In genomic region chr22:31080164-31080847, GRCh38 we compare ENCODE assay signal across 8 cellular contexts. TPM values are rescaled to one million over a fixed set of nuclear protein-coding genes. Genes with fewer than 3 reads are reported as not detected.
DNase-seq lines count a peak whose midpoint lies in the region; ATAC-seq and TF ChIP-seq lines count a peak whose summit lies in the region.

No MANE protein-coding gene starts in this region.

- H3K4me3 ChIP-seq in endodermal cell (ENCODE audit: low read length) = peak overlapping the region; percentile 82

- H3K9me3 Mint-ChIP-seq in endodermal cell = no peaks in the 10 kb centered on the region
- no peaks in the 10 kb centered on the region for H3K9me3 Mint-ChIP-seq in osteocyte (ENCODE audit: unreplicated experiment)

- peak overlapping the region; percentile 71; the same call in 1 of the 2 replicates for H3K9ac ChIP-seq in ES-I3 (ENCODE audit: low read depth, low read length)
- H3K9ac ChIP-seq in endodermal cell (ENCODE audit: extremely low read depth, low read length, poor library complexity, severe bottlenecking) = peak overlapping the region; percentile 96

- H3K4me1 ChIP-seq in ES-I3 (ENCODE audit: insufficient read depth, low read length) (peaks cover 10% of the 10 kb centered on the region), endodermal cell (ENCODE audit: control insufficient read depth, insufficient read depth, low read length) (peaks cover 13% of the 10 kb centered on the region)

- 42 to 58% methylated on average over 3 to 5 of the region's 5 CpGs for WGBS in endodermal cell (ENCODE audit: insufficient coverage in 1 of 2, insufficient read length in 1 of 2), 2 experiments

- TF ChIP-seq CTCF in endodermal cell (conservative IDR thresholded peaks at IDR 0.05) = no peak
- no peak for TF ChIP-seq CTCF in osteocyte (IDR thresholded peaks at IDR 0.05)

- DNase-seq in NAMALWA (ENCODE audit: low spot score) = peak; percentile 34
- no peak for DNase-seq in endodermal cell
- no peak for DNase-seq in osteocyte (ENCODE audit: extremely low spot score, unreplicated experiment)
- DNase-seq in SHP77 treated with DMSO at 0.1 percent for 48 hours (lab: John Stamatoyannopoulos, UW) = no peak
- no peak for DNase-seq in COR-L47 (lab: John Stamatoyannopoulos, UW)
- DNase-seq in GDM1 (lab: John Stamatoyannopoulos, UW) = no peak

- no peak for ATAC-seq in HG02759 (IDR thresholded peaks at IDR 0.05; ENCODE audit: unreplicated experiment)

- H3K9me3 ChIP-seq in ES-I3 (ENCODE audit: control insufficient read depth, insufficient read depth, low read length) (no peaks in the 10 kb centered on the region), endodermal cell (ENCODE audit: control insufficient read depth, low read length) (no peaks in the 10 kb centered on the region)

- H3K36me3 ChIP-seq in ES-I3 (ENCODE audit: insufficient read depth, low read length) (no peaks in the 10 kb centered on the region), endodermal cell (ENCODE audit: control insufficient read depth, insufficient read depth, low read length) (no peaks in the 10 kb centered on the region)

- H3K36me3 Mint-ChIP-seq in endodermal cell (ENCODE audit: low read depth) = no peaks in the 10 kb centered on the region
- H3K36me3 Mint-ChIP-seq in osteocyte (ENCODE audit: unreplicated experiment) = no peaks in the 10 kb centered on the region

- peak overlapping the region; percentile 84 for H3K4me3 Mint-ChIP-seq in endodermal cell
- H3K4me3 Mint-ChIP-seq in osteocyte (ENCODE audit: unreplicated experiment) = peak overlapping the region; percentile 89

- H3K27me3 Mint-ChIP-seq in endodermal cell (ENCODE audit: insufficient read depth) (peaks cover 2% of the 10 kb centered on the region), osteocyte (ENCODE audit: unreplicated experiment) (no peaks in the 10 kb centered on the region)

- H3K27ac ChIP-seq in endodermal cell (ENCODE audit: low read depth, low read length) = peak overlapping the region; percentile 97

- no peaks in the 10 kb centered on the region for H3K27me3 ChIP-seq in endodermal cell (ENCODE audit: control insufficient read depth, insufficient read depth, low read length, poor library complexity, severe bottlenecking)

- H3K4me1 Mint-ChIP-seq in endodermal cell (peaks cover 32% of the 10 kb centered on the region), osteocyte (ENCODE audit: unreplicated experiment) (peaks cover 37% of the 10 kb centered on the region)

- H3K27ac Mint-ChIP-seq in endodermal cell (peak overlapping the region; percentile 100), osteocyte (ENCODE audit: unreplicated experiment) (peak overlapping the region; percentile 95)

RNA-seq across cellular contexts. Expression of gene SMTN, which starts 0.8 kb away (rescaled TPM):
- total RNA-seq in endodermal cell = 10 to 100 TPM; 23.6 to 35.8 TPM
- 31.8 TPM for polyA plus RNA-seq in endodermal cell (2013, experiment 1 of 2)
- 25.8 TPM for polyA plus RNA-seq in endodermal cell (2013, experiment 2 of 2)
- 27.2 and 31.8 TPM in 2 replicates for total RNA-seq in osteocyte

RNA-seq across cellular contexts. Expression of gene SELENOM, which starts 27.1 kb away (rescaled TPM):
- total RNA-seq in endodermal cell (10 to 100 TPM in 1 of 2 donors, 1 to 10 TPM in 1; 8.0 to 10.4 TPM), osteocyte (176 and 186 TPM in 2 replicates)
- 27.7 TPM for polyA plus RNA-seq in endodermal cell (2013, experiment 1 of 2)
- 20.3 TPM for polyA plus RNA-seq in endodermal cell (2013, experiment 2 of 2)

RNA-seq across cellular contexts. Expression of gene INPP5J, which starts 42.5 kb away (rescaled TPM):
- 1 to 10 TPM; 3.5 to 5.4 TPM for total RNA-seq in endodermal cell
- 2.8 TPM for polyA plus RNA-seq in endodermal cell (2013, experiment 1 of 2)
- 2.0 TPM for polyA plus RNA-seq in endodermal cell (2013, experiment 2 of 2)
- 3.0 and 3.5 TPM in 2 replicates for total RNA-seq in osteocyte

Comparison
In these comparisons a context has a peak if more than half of its experiments do, and no peak if none do; other contexts are left out.
1. RNA of gene SELENOM, which starts 27.1 kb away (total RNA-seq): 176 to 186 TPM in osteocyte; 8.0 to 10.4 TPM in endodermal cell; every median in the first group is over 10 times any median in the second.